In genomic region chr22:42520663-42521546, GRCh38 we compare ENCODE assay signal across 1 cellular context.
TF ChIP-seq lines count a peak whose summit lies in the region.

No MANE protein-coding gene starts in this region.

TF ChIP-seq in GM23338, 12 proteins besides CTCF, POLR2A, EP300 and RAD21 (continued from another document):
- TF ChIP-seq ZNF462 (CRISPR knock-in tag; IDR thresholded peaks at IDR 0.05), result no peak
- no peak for TF ChIP-seq POLR2AphosphoS5 (IDR thresholded peaks at IDR 0.05; ENCODE audit: low read depth)
